In the genomic region with DNA sequence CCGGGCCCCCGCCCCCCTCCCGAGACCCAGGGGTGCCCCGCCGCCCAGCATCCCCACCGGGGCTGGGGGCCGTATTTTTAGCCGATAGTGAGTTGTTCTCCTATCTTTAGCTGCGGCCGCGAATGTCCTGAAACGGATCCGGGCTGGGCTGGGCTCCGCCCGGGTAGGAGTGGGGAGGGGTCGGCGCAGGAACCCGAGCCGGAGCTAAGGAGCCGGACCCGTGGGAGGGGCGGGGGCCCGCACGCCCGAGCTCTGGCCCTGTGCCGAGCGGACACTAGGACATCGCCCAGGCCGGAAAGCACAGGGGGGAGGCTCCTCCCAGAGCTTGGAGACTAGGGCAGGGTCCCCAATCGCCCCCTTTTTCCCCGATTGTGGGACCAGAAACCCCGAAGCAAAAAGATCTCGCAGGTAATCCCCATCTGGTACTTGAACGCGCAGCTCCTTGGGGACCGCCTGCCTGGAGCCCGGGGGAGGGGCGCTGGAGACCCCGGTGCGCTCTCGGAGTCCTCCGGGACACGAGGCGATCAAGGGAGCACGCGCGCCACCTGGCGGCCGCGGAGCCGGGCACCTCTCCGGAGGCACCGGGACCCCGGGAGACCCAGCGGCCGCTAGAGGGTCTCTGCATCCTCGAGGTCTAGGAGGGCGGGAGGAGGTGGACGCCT, we compare ENCODE assay signal across 8 cellular contexts. TPM values are rescaled to one million over a fixed set of nuclear protein-coding genes. Genes with fewer than 3 reads are reported as not detected.
DNase-seq lines count a peak whose midpoint lies in the region; ATAC-seq, FAIRE-seq and TF ChIP-seq lines count a peak whose summit lies in the region.

No MANE protein-coding gene starts in this region.

- POLR2A ChIA-PET in HEK293 (lab: Yijun Ruan, JAX) = interaction anchor here (0.8 to 2.6 kb wide), 9 partner anchors 15 to 537 kb away, joined by 3 to 17 read pairs (median 7); a partner anchor contains a TSS

- CTCF ChIA-PET in HEK293 (lab: Yijun Ruan, JAX) = interaction anchor here (0.5 to 4.6 kb wide), 42 partner anchors 8 to 503 kb away, joined by 3 to 206 read pairs (median 4); a partner anchor contains a TSS

- ATAC-seq in GM18517 (IDR thresholded peaks at IDR 0.05; ENCODE audit: unreplicated experiment) = no peak

- DNase-seq in CMK (ENCODE audit: low read depth) = peak; percentile 58
- DNase-seq in NCI-H2227 (lab: John Stamatoyannopoulos, UW; ENCODE audit: unreplicated experiment) = peak; percentile 91
- peak; percentile 88 for DNase-seq in activated CD4-positive, CD25-positive, alpha-beta regulatory T cell treated with anti-CD3 and anti-CD28 coated beads, Interleukin-2, amount 50 U/mL, for 72 hours
- DNase-seq in central memory CD4-positive, alpha-beta T cell = peak; percentile 66
- no peak for DNase-seq in keratinocyte (ENCODE audit: low read depth, low spot score)
- DNase-seq in stimulated activated CD4-positive, alpha-beta T cell treated with anti-CD3 and anti-CD28 coated beads, Interleukin-15, amount 100 ng/mL, for 24 hours = peak; percentile 88

- TF ChIP-seq CTCF in HEK293 (tag by site-specific recombination; IDR thresholded peaks at IDR 0.05) = peak; percentile 88
- TF ChIP-seq CTCF in keratinocyte (optimal IDR thresholded peaks at IDR 0.05 in 1 of 3, IDR thresholded peaks at IDR 0.05 in 1 of 3, conservative IDR thresholded peaks at IDR 0.05 in 1 of 3; ENCODE audit: extremely low read depth in 1 of 3, insufficient read depth in 2 of 3, low read length in 3 of 3) = peak; percentile 84 to 97 (median 86)

- H3K79me2 ChIP-seq in keratinocyte (ENCODE audit: control insufficient read depth, insufficient read depth, low read length) = peaks cover 50% of the 10 kb centered on the region

- peak overlapping the region; percentile 97 for H3K4me2 ChIP-seq in keratinocyte (ENCODE audit: control insufficient read depth, extremely low read depth, insufficient read depth, low read depth, low read length)

- peaks cover 0 to under 1% of the 10 kb centered on the region in 2 experiments; a peak in 2 of 3 replicates for H3K36me3 ChIP-seq in HEK293 (ENCODE audit: control insufficient read depth in 2 of 2, insufficient read depth in 1 of 2, low read length in 2 of 2)
- H3K36me3 ChIP-seq in keratinocyte (ENCODE audit: control insufficient read depth in 2 of 2, extremely low read depth in 1 of 2, insufficient read depth in 2 of 2, low read length in 2 of 2) = peaks cover under 1% of the 10 kb centered on the region in 2 experiments

- H3K4me3 ChIP-seq in HEK293 (ENCODE audit: low read depth, low read length) (peak overlapping the region; percentile 67), keratinocyte (ENCODE audit: control insufficient read depth in 2 of 3, extremely low read depth in 1 of 3, insufficient read depth in 2 of 3, low read depth in 1 of 3, low read length in 3 of 3) (peak overlapping the region; percentile 91 to 97 (median 94))

- H2AFZ ChIP-seq in keratinocyte (ENCODE audit: control insufficient read depth, low read length) = peak overlapping the region; percentile 27

- H3K27ac ChIP-seq in HEK293 (ENCODE audit: extremely low read depth, low read depth, low read length) (peak overlapping the region; percentile 60; the same call in 1 of the 2 replicates), keratinocyte (ENCODE audit: control insufficient read depth, insufficient read depth, low read length) (peak overlapping the region; percentile 78)

- H3K9me3 ChIP-seq in HEK293 (ENCODE audit: control insufficient read depth, insufficient read depth, low read depth, low read length) (no peaks in the 10 kb centered on the region), keratinocyte (ENCODE audit: control insufficient read depth, low read depth, low read length) (no peaks in the 10 kb centered on the region)

- H3K4me1 ChIP-seq in HEK293 (ENCODE audit: control insufficient read depth, insufficient read depth, low read length) = no peaks in the 10 kb centered on the region
- H3K4me1 ChIP-seq in keratinocyte (ENCODE audit: control insufficient read depth, extremely low read depth, insufficient read depth, low read length) = peaks cover 25% of the 10 kb centered on the region

- H3K27me3 ChIP-seq in keratinocyte (ENCODE audit: control insufficient read depth, extremely low read depth, insufficient read depth, low read length) = no peaks in the 10 kb centered on the region

- peaks cover 6% of the 10 kb centered on the region for H4K20me1 ChIP-seq in keratinocyte (ENCODE audit: control insufficient read depth, extremely low read depth, insufficient read depth, low read length)

- no peaks in the 10 kb centered on the region for H3K9me1 ChIP-seq in keratinocyte (ENCODE audit: control insufficient read depth, extremely low read depth, insufficient read depth, low read length)

- FAIRE-seq in keratinocyte (lab: Jason Lieb, UNC) = no peak

- dilution Hi-C loops in keratinocyte (cut with MboI; ENCODE audit: extremely low pct_ligation_motif_present, low sequenced_read_pairs) = no loop called here

- peak overlapping the region; percentile 85 for H3K9ac ChIP-seq in keratinocyte (ENCODE audit: control insufficient read depth, extremely low read depth, insufficient read depth, low read length)

TF ChIP-seq in HEK293, 187 proteins besides CTCF, POLR2A, EP300 and RAD21 (continues in another document):
- TF ChIP-seq BCL11A (tag by site-specific recombination; IDR thresholded peaks at IDR 0.05; ENCODE audit: low read depth) (peak; percentile 17; the same call in 1 of the 2 replicates), ZNF785 (tag by site-specific recombination; IDR thresholded peaks at IDR 0.05) (no peak), ZBTB8A (tag by site-specific recombination; IDR thresholded peaks at IDR 0.05) (peak; percentile 73), KLF1 (tag by site-specific recombination; IDR thresholded peaks at IDR 0.05) (peak; percentile 61), ZIC2 (tag by site-specific recombination; IDR thresholded peaks at IDR 0.05) (peak; percentile 53; the same call in 1 of the 2 replicates), ZNF514 (tag by site-specific recombination; IDR thresholded peaks at IDR 0.05) (no peak)
- TF ChIP-seq, protein P1, sequence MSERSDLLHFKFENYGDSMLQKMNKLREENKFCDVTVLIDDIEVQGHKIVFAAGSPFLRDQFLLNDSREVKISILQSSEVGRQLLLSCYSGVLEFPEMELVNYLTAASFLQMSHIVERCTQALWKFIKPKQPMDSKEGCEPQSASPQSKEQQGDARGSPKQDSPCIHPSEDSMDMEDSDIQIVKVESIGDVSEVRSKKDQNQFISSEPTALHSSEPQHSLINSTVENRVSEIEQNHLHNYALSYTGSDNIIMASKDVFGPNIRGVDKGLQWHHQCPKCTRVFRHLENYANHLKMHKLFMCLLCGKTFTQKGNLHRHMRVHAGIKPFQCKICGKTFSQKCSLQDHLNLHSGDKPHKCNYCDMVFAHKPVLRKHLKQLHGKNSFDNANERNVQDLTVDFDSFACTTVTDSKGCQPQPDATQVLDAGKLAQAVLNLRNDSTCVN (tag by site-specific recombination; optimal IDR thresholded peaks at IDR 0.05) = peak; percentile 68

RNA-seq across cellular contexts. Expression of a gene that starts 0.7 kb away (rescaled TPM):
- polyA plus RNA-seq in keratinocyte = 3.6 to 18.7 TPM (median 6.1 TPM) in 3 replicates
- 0.82 TPM for polyA plus RNA-seq in keratinocyte (2011; ENCODE audit: low read depth)
- 7.1 and 12.7 TPM in 2 replicates for polyA plus RNA-seq in keratinocyte (2011; cell fraction: cytosol; rRNA removed)
- polyA plus RNA-seq in keratinocyte (2011; cell fraction: nucleus; rRNA removed) = 15.7 and 19.5 TPM in 2 replicates
- 5.8 and 21.7 TPM in 2 replicates for polyA plus RNA-seq in keratinocyte (2012; ENCODE audit: low replicate concordance)
- 9.7 to 64.5 TPM (median 12.2 TPM) in 3 replicates for polyA minus RNA-seq in keratinocyte
- 20.1 TPM for polyA minus RNA-seq in keratinocyte (2011; cell fraction: cytosol; rRNA and poly(A)+ RNA removed)
- polyA minus RNA-seq in keratinocyte (2011; cell fraction: nucleus; rRNA and poly(A)+ RNA removed) = 16.4 and 16.9 TPM in 2 replicates

RNA-seq across cellular contexts. Expression of a gene that starts 18.3 kb away (rescaled TPM):
- polyA plus RNA-seq in keratinocyte = 14.5 to 43.9 TPM (median 16.8 TPM) in 3 replicates
- 15.6 TPM for polyA plus RNA-seq in keratinocyte (2011; ENCODE audit: low read depth)
- polyA plus RNA-seq in keratinocyte (2011; cell fraction: cytosol; rRNA removed) = 25.9 and 28.3 TPM in 2 replicates
- polyA plus RNA-seq in keratinocyte (2011; cell fraction: nucleus; rRNA removed) = 62.6 and 66.3 TPM in 2 replicates
- 26.6 and 28.8 TPM in 2 replicates for polyA plus RNA-seq in keratinocyte (2012; ENCODE audit: low replicate concordance)
- 23.0 to 75.8 TPM (median 23.5 TPM) in 3 replicates for polyA minus RNA-seq in keratinocyte
- 19.8 TPM for polyA minus RNA-seq in keratinocyte (2011; cell fraction: cytosol; rRNA and poly(A)+ RNA removed)
- polyA minus RNA-seq in keratinocyte (2011; cell fraction: nucleus; rRNA and poly(A)+ RNA removed) = 15.9 and 26.8 TPM in 2 replicates

RNA-seq across cellular contexts. Expression of a gene that starts 39.2 kb away (rescaled TPM):
- polyA plus RNA-seq in keratinocyte = 0.04 to 0.05 TPM in 2 of 3 replicates, not detected in the other
- 0.56 TPM for polyA plus RNA-seq in keratinocyte (2011; ENCODE audit: low read depth)
- polyA plus RNA-seq in keratinocyte (2011; cell fraction: cytosol; rRNA removed) = 0.05 TPM in 1 of 2 replicates, not detected in the other
- polyA plus RNA-seq in keratinocyte (2011; cell fraction: nucleus; rRNA removed) = 0.23 and 0.32 TPM in 2 replicates
- 0.05 and 0.23 TPM in 2 replicates for polyA plus RNA-seq in keratinocyte (2012; ENCODE audit: low replicate concordance)
- polyA minus RNA-seq in keratinocyte = not detected in 3 replicates
- polyA minus RNA-seq in keratinocyte (2011; cell fraction: cytosol; rRNA and poly(A)+ RNA removed) = not detected
- polyA minus RNA-seq in keratinocyte (2011; cell fraction: nucleus; rRNA and poly(A)+ RNA removed) = not detected in 2 replicates

RNA-seq across cellular contexts. Expression of a gene that starts 53.6 kb away (rescaled TPM):
- 13.8 to 21.5 TPM (median 20.9 TPM) in 3 replicates for polyA plus RNA-seq in keratinocyte
- 1.2 TPM for polyA plus RNA-seq in keratinocyte (2011; ENCODE audit: low read depth)
- polyA plus RNA-seq in keratinocyte (2011; cell fraction: cytosol; rRNA removed) = 7.3 and 15.7 TPM in 2 replicates
- 16.6 and 17.0 TPM in 2 replicates for polyA plus RNA-seq in keratinocyte (2011; cell fraction: nucleus; rRNA removed)
- polyA plus RNA-seq in keratinocyte (2012; ENCODE audit: low replicate concordance) = 3.2 and 9.5 TPM in 2 replicates
- polyA minus RNA-seq in keratinocyte = 14.2 to 23.6 TPM (median 23.1 TPM) in 3 replicates
- 5.9 TPM for polyA minus RNA-seq in keratinocyte (2011; cell fraction: cytosol; rRNA and poly(A)+ RNA removed)
- polyA minus RNA-seq in keratinocyte (2011; cell fraction: nucleus; rRNA and poly(A)+ RNA removed) = 3.6 and 9.2 TPM in 2 replicates
